In genomic region chr21:45404726-45405270, GRCh38 we compare ENCODE assay signal across 8 cellular contexts. TPM values are rescaled to one million over a fixed set of nuclear protein-coding genes. Genes with fewer than 3 reads are reported as not detected.
DNase-seq lines count a peak whose midpoint lies in the region; ATAC-seq and TF ChIP-seq lines count a peak whose summit lies in the region.

Gene COL18A1 (plus strand): TSS chr21:45405165. CDS start chr21:45405231, 66 bp downstream.

- TF ChIP-seq CTCF in coronary artery (IDR thresholded peaks at IDR 0.05) (no peak), left lung (IDR thresholded peaks at IDR 0.05) (no peak)

- peak; percentile 74 for ATAC-seq in left lung
- ATAC-seq in GM21737 (IDR thresholded peaks at IDR 0.05; ENCODE audit: unreplicated experiment), result no peak

- peak; percentile 16 for DNase-seq in NCI-H146 (lab: John Stamatoyannopoulos, UW)
- no peak for DNase-seq in NCI-H146 treated with DMSO at 0.1 percent for 48 hours (lab: John Stamatoyannopoulos, UW; ENCODE audit: unreplicated experiment)
- peak; percentile 29 for DNase-seq in T1000 (lab: John Stamatoyannopoulos, UW)
- DNase-seq in coronary artery (ENCODE audit: low spot score), result no peak
- peak; percentile 56 to 86 for DNase-seq in left lung
- DNase-seq in stimulated activated CD4-positive, alpha-beta T cell treated with anti-CD3 and anti-CD28 coated beads, Interleukin-4, amount 100 ng/mL, for 48 hours (ENCODE audit: low read depth in 2 of 2), result peak; percentile 22 to 43
- no peak for DNase-seq in NCI-H524 treated with DMSO at 0.1 percent for 48 hours (lab: John Stamatoyannopoulos, UW)

- H3K36me3 ChIP-seq in left lung, result no peaks in the 10 kb centered on the region

- intact Hi-C loops in left lung (cut with DNase I), result no loop called here

- H3K27ac ChIP-seq in coronary artery, result peak within 1 kb of the TSS; percentile 88 to 98
- peak within 1 kb of the TSS; percentile 19 to 69 for H3K27ac ChIP-seq in left lung

- H3K4me3 ChIP-seq in coronary artery (peak within 1 kb of the TSS; percentile 96), left lung (peak within 1 kb of the TSS; percentile 45 to 51)

- H3K27me3 ChIP-seq in left lung, result peaks cover 3 to 72% of the 10 kb centered on the region in 2 donors

- peaks cover 5 to 28% of the 10 kb centered on the region in 2 donors for H3K4me1 ChIP-seq in left lung

- peaks cover 0 to 6% of the 10 kb centered on the region in 2 donors for H3K9me3 ChIP-seq in left lung

RNA-seq across cellular contexts. Expression of gene COL18A1, which starts in this region (rescaled TPM):
- total RNA-seq in left lung, result 10 to 100 TPM; 64.8 to 90.2 TPM

Comparison
In these comparisons a context has a peak if more than half of its experiments do, and no peak if none do; other contexts are left out.
1. DNase-seq: peak in NCI-H146 (single experiment), T1000 (single experiment), left lung (2 of 2) and stimulated activated CD4-positive, alpha-beta T cell treated with anti-CD3 and anti-CD28 coated beads, Interleukin-4, amount 100 ng/mL, for 48 hours (2 of 2); none in NCI-H146 treated with DMSO at 0.1 percent for 48 hours (single experiment), coronary artery (single experiment) and NCI-H524 treated with DMSO at 0.1 percent for 48 hours (single experiment).